19 cellular contexts compared by ENCODE assay signal in genomic region chr20:2729791-2730190, GRCh38. TPM values are rescaled to one million over a fixed set of nuclear protein-coding genes. Genes with fewer than 3 reads are reported as not detected.
DNase-seq lines count a peak whose midpoint lies in the region; ATAC-seq and TF ChIP-seq lines count a peak whose summit lies in the region.
"Had no signal": no experiment of that assay in that cellular context is flagged by ENCODE, and none has a peak within 500 bp of the region (broad histone marks: within the 10 kb centered on the region; RNA-seq: fewer than 3 reads in every experiment).

No MANE protein-coding gene starts in this region.

- ATAC-seq in natural killer cell treated with Interleukin-12 subunit alpha and Interleukin-12 subunit beta and Interleukin-15 and Interleukin-18, amount 100 ng/mL, for 72 hours = peak; percentile 14 to 36
- ATAC-seq: left lobe of liver had no signal

- H3K27ac ChIP-seq in Karpas-422 (ENCODE audit: low read length) (peak overlapping the region; percentile 62), mammary epithelial cell (ENCODE audit: insufficient read depth, low read depth, low read length) (no peak overlapping the region)
- H3K27ac ChIP-seq: breast epithelium, parathyroid adenoma, upper lobe of left lung had no signal

- H3K36me3 Mint-ChIP-seq in activated T-cell treated with anti-CD3 and anti-CD28 coated beads, Interleukin-2, amount 50 U/mL, for 24 hours (ENCODE audit: low read depth) = no peaks in the 10 kb centered on the region
- H3K36me3 Mint-ChIP-seq in natural killer cell treated with Interleukin-12 subunit alpha and Interleukin-12 subunit beta and Interleukin-15 and Interleukin-18, amount 100 ng/mL, for 72 hours = peaks cover 16% of the 10 kb centered on the region

- intact Hi-C loops in mammary epithelial cell (cut with micrococcal nuclease) = no loop called here

- no peaks in the 10 kb centered on the region for H3K27me3 Mint-ChIP-seq in activated T-cell treated with anti-CD3 and anti-CD28 coated beads, Interleukin-2, amount 50 U/mL, for 24 hours
- peaks cover 0 to 9% of the 10 kb centered on the region in 2 donors for H3K27me3 Mint-ChIP-seq in natural killer cell treated with Interleukin-12 subunit alpha and Interleukin-12 subunit beta and Interleukin-15 and Interleukin-18, amount 100 ng/mL, for 72 hours

- TF ChIP-seq CTCF in mammary epithelial cell (conservative IDR thresholded peaks at IDR 0.05 in 1 of 2, IDR thresholded peaks at IDR 0.05 in 1 of 2; ENCODE audit: extremely low read depth in 1 of 2, insufficient read depth in 1 of 2, low read depth in 1 of 2, low read length in 2 of 2) = no peak

- 0% methylated on average over 1 of the region's 1 CpG for WGBS in mammary epithelial cell (ENCODE audit: low coverage, missing lambda C conversion rate)

- BruUV-seq in mammary epithelial cell (replicated peaks; lab: Mats Ljungman, UMichigan) = no TSS peak

- no peak for DNase-seq in activated T-cell treated with anti-CD3 and anti-CD28 coated beads, Interleukin-2, amount 50 U/mL, for 24 hours
- no peak for DNase-seq in activated T-cell treated with anti-CD3 and anti-CD28 coated beads, Interleukin-2, amount 50 U/mL, for 48 hours
- no peak for DNase-seq in Karpas-422
- DNase-seq in amniotic epithelial cell (ENCODE audit: low read depth) = peak; percentile 10
- DNase-seq in natural killer cell treated with Interleukin-12 subunit alpha and Interleukin-12 subunit beta and Interleukin-15 and Interleukin-18, amount 100 ng/mL, for 72 hours (ENCODE audit: low spot score) = no peak
- no peak for DNase-seq in mammary epithelial cell
- DNase-seq in hippocampal formation (lab: John Stamatoyannopoulos, UW) = no peak
- DNase-seq in NCI-H2171 treated with DMSO at 0.1 percent for 48 hours (lab: John Stamatoyannopoulos, UW) = no peak
- DNase-seq: ACHN; activated CD4-positive, alpha-beta T cell treated with anti-CD3 and anti-CD28 coated beads for 1 hour; effector CD4-positive, alpha-beta T cell; GF-D8; NCI-H2029 treated with DMSO at 0.1 percent for 48 hours; small intestine had no signal

- CTCF ChIA-PET in mammary epithelial cell (lab: Charles Lee; ENCODE audit: low non-redundant PET) = no interaction called here

- in situ Hi-C loops in mammary epithelial cell (cut with MboI; ENCODE audit: low sequenced_read_pairs in 2 of 2) = loop anchor here in 1 of 2 donors (10.0 kb wide), 1 partner anchor 65 kb away; no protein-coding TSS in a partner anchor

- H3K4me1 ChIP-seq in Karpas-422 (ENCODE audit: low read length) = peaks cover 18% of the 10 kb centered on the region
- no peaks in the 10 kb centered on the region for H3K4me1 ChIP-seq in mammary epithelial cell (ENCODE audit: insufficient read depth, low read length)
- H3K4me1 ChIP-seq: breast epithelium, parathyroid adenoma, upper lobe of left lung had no signal

- peaks cover 26% of the 10 kb centered on the region for H3K9me3 ChIP-seq in Karpas-422 (ENCODE audit: low read length)
- no peaks in the 10 kb centered on the region for H3K9me3 ChIP-seq in mammary epithelial cell (replicated peaks; ENCODE audit: insufficient read depth, low read length)

- H3K9ac ChIP-seq in Karpas-422 (ENCODE audit: low read length) = peak overlapping the region; percentile 50
- no peak overlapping the region for H3K9ac ChIP-seq in mammary epithelial cell (ENCODE audit: insufficient read depth, low read length)
- H3K9ac ChIP-seq: parathyroid adenoma had no signal

- H3K9me3 Mint-ChIP-seq in activated T-cell treated with anti-CD3 and anti-CD28 coated beads, Interleukin-2, amount 50 U/mL, for 24 hours = peaks cover 9% of the 10 kb centered on the region
- H3K9me3 Mint-ChIP-seq in natural killer cell treated with Interleukin-12 subunit alpha and Interleukin-12 subunit beta and Interleukin-15 and Interleukin-18, amount 100 ng/mL, for 72 hours = no peaks in the 10 kb centered on the region

- H3K4me3 ChIP-seq in Karpas-422 (ENCODE audit: low read length) = peak overlapping the region; percentile 14; the same call in 1 of the 2 replicates
- no peak overlapping the region for H3K4me3 ChIP-seq in mammary epithelial cell (replicated peaks in 1 of 3; ENCODE audit: insufficient read depth in 1 of 3, low read depth in 2 of 3, low read length in 3 of 3)
- H3K4me3 ChIP-seq: breast epithelium, upper lobe of left lung had no signal

- H3K79me2 ChIP-seq in Karpas-422 (ENCODE audit: low read length) = no peaks in the 10 kb centered on the region
- no peaks in the 10 kb centered on the region for H3K79me2 ChIP-seq in mammary epithelial cell (ENCODE audit: insufficient read depth, low read length)
- H3K79me2 ChIP-seq: parathyroid adenoma had no signal

- no peaks in the 10 kb centered on the region; the same call in 1 of the 2 replicates for H3K27me3 ChIP-seq in Karpas-422 (ENCODE audit: low read length)
- peaks cover 3% of the 10 kb centered on the region for H3K27me3 ChIP-seq in mammary epithelial cell (ENCODE audit: insufficient read depth, low read length)
- H3K27me3 ChIP-seq: breast epithelium, upper lobe of left lung had no signal

- peak overlapping the region; percentile 85 for H3K27ac Mint-ChIP-seq in activated T-cell treated with anti-CD3 and anti-CD28 coated beads, Interleukin-2, amount 50 U/mL, for 24 hours
- H3K27ac Mint-ChIP-seq in natural killer cell treated with Interleukin-12 subunit alpha and Interleukin-12 subunit beta and Interleukin-15 and Interleukin-18, amount 100 ng/mL, for 72 hours = peak overlapping the region; percentile 65 to 84
- H3K27ac Mint-ChIP-seq: activated T-helper 2 cell treated with anti-CD3 and anti-CD28 coated beads, Interferon-gamma antibody, Interleukin-2, Interleukin-4, amounts not matched to agents 10 μg/mL and 5 μg/mL and 100 μg/mL, durations not matched to agents 14 hours and 24 hours and 36 hours had no signal

- H3K4me2 ChIP-seq in Karpas-422 (ENCODE audit: low read depth, low read length, poor library complexity, severe bottlenecking) = peak overlapping the region; percentile 50
- no peak overlapping the region for H3K4me2 ChIP-seq in mammary epithelial cell (ENCODE audit: insufficient read depth, low read depth, low read length)

- no peaks in the 10 kb centered on the region for H3K9me2 ChIP-seq in Karpas-422 (replicated peaks; ENCODE audit: insufficient read depth, low read length)

- H4K20me1 ChIP-seq in Karpas-422 (ENCODE audit: insufficient read depth, low read depth, low read length) (no peaks in the 10 kb centered on the region), mammary epithelial cell (ENCODE audit: insufficient read depth, low read length) (no peaks in the 10 kb centered on the region)

- no peak overlapping the region for H3K4me3 Mint-ChIP-seq in activated T-cell treated with anti-CD3 and anti-CD28 coated beads, Interleukin-2, amount 50 U/mL, for 24 hours
- H3K4me3 Mint-ChIP-seq in natural killer cell treated with Interleukin-12 subunit alpha and Interleukin-12 subunit beta and Interleukin-15 and Interleukin-18, amount 100 ng/mL, for 72 hours = peak overlapping the region; percentile 36

- dilution Hi-C loops in mammary epithelial cell (cut with HindIII; ENCODE audit: low sequenced_read_pairs) = no loop called here

- peak overlapping the region; percentile 97 for H2AFZ ChIP-seq in Karpas-422 (ENCODE audit: low read length)
- H2AFZ ChIP-seq in mammary epithelial cell (ENCODE audit: low read depth, low read length) = no peak overlapping the region
- H2AFZ ChIP-seq: parathyroid adenoma had no signal

- H3K36me3 ChIP-seq in Karpas-422 (ENCODE audit: insufficient read depth, low read length) (no peaks in the 10 kb centered on the region; the same call in 1 of the 2 replicates), mammary epithelial cell (ENCODE audit: insufficient read depth, low read length) (no peaks in the 10 kb centered on the region)
- H3K36me3 ChIP-seq: upper lobe of left lung had no signal

- H3K4me1 Mint-ChIP-seq in activated T-cell treated with anti-CD3 and anti-CD28 coated beads, Interleukin-2, amount 50 U/mL, for 24 hours (ENCODE audit: low read depth) = peaks cover 19% of the 10 kb centered on the region
- peaks cover 13 to 17% of the 10 kb centered on the region in 2 donors for H3K4me1 Mint-ChIP-seq in natural killer cell treated with Interleukin-12 subunit alpha and Interleukin-12 subunit beta and Interleukin-15 and Interleukin-18, amount 100 ng/mL, for 72 hours (ENCODE audit: low read depth in 2 of 2)

RNA-seq across cellular contexts. Expression of gene EBF4, which starts 37.2 kb away (rescaled TPM):
- total RNA-seq in Karpas-422 (2014; rRNA removed; shearing (Covaris generic); ENCODE audit: low replicate concordance) = 6.5 and 12.8 TPM in 2 replicates
- total RNA-seq in natural killer cell treated with Interleukin-12 subunit alpha and Interleukin-12 subunit beta and Interleukin-15 and Interleukin-18, amount 100 ng/mL, for 72 hours = 10 to 100 TPM; 14.8 to 31.4 TPM
- under 1 TPM in 1 of 2 donors, not detected in 1; 0.17 TPM for total RNA-seq in mammary epithelial cell
- not detected for polyA plus RNA-seq in mammary epithelial cell
- not detected for polyA minus RNA-seq in mammary epithelial cell
